20 cellular contexts compared by ENCODE assay signal in the genomic region with DNA sequence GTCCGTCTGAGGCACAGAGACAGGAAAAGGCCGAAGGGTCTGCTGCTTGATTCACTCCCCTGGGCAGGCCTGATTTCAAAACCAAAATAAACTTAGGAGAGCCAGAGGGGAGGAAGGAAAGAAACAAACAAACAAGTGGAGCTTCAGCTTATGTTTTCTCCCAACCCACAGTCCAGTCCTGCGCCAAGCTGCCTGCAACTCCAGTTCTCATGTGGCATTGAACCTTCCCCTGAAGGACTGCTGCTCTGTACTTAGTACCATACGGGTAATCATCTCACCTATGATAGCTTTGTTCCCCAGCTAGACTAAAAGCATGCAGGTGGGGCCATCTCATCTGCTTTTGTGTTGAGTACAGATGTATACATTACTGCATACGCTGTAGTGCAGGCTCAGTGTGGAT.
A peak's percentile ranks its signal among the peaks of the same experiment; 100 is the strongest.
DNase-seq lines count a peak whose midpoint lies in the region; ATAC-seq and TF ChIP-seq lines count a peak whose summit lies in the region.
"Had no signal": no experiment of that assay in that cellular context is flagged by ENCODE, and none has a peak within 500 bp of the region (broad histone marks: within the 10 kb centered on the region; RNA-seq: fewer than 3 reads in every experiment).

No MANE protein-coding gene starts in this region.

- no peak for DNase-seq in coronary artery (ENCODE audit: low spot score)
- no peak for DNase-seq in gastrocnemius medialis
- DNase-seq in tibial artery: no peak
- DNase-seq in NCI-H345 (lab: John Stamatoyannopoulos, UW): no peak
- no peak for DNase-seq in KBM-7
- DNase-seq: CD4-positive, CD25-positive, alpha-beta regulatory T cell; DMS79; H7; NCI-H1105; NCI-H146; NCI-H2029; NCI-H2171; NCI-H446; NCI-H526 treated with DMSO at 0.1 percent for 48 hours; OCI-M1; SHP77 had no signal

- in situ Hi-C loops in gastrocnemius medialis (cut with MboI; ENCODE audit: low sequenced_read_pairs in 4 of 4) (loop anchor here in 2 of 4 donors (25.0 kb wide), 1 partner anchor 429 kb away; no protein-coding TSS in a partner anchor), KBM-7 (cut with MboI; ENCODE audit: low pct_unique_long_range_greater_than_20kb, low sequenced_read_pairs) (no loop called here)

- peak overlapping the region; percentile 58 to 80 for H3K27ac ChIP-seq in coronary artery
- H3K27ac ChIP-seq in mesodermal cell (ENCODE audit: low read depth, low read length, severe bottlenecking): peak overlapping the region; percentile 25
- H3K27ac ChIP-seq in gastrocnemius medialis: peak overlapping the region; percentile 66 to 91 (median 86)
- peak overlapping the region; percentile 67 to 73 for H3K27ac ChIP-seq in tibial artery
- H3K27ac ChIP-seq: KMS-11, SK-N-MC had no signal

- no peak overlapping the region for H3K4me3 ChIP-seq in coronary artery
- no peak overlapping the region for H3K4me3 ChIP-seq in mesodermal cell (ENCODE audit: extremely low read depth, insufficient read depth, low read length, poor library complexity, severe bottlenecking)
- H3K4me3 ChIP-seq in gastrocnemius medialis: no peak overlapping the region
- no peak overlapping the region for H3K4me3 ChIP-seq in tibial artery
- H3K4me3 ChIP-seq: SK-N-MC had no signal

- H3K27me3 ChIP-seq in gastrocnemius medialis (no peaks in the 10 kb centered on the region), tibial artery (no peaks in the 10 kb centered on the region)

- WGBS in mesodermal cell (ENCODE audit: insufficient coverage in 2 of 2), 2 experiments: 89 to 91% methylated on average over 3 to 4 of the region's 5 CpGs

- TF ChIP-seq CTCF in coronary artery (IDR thresholded peaks at IDR 0.05): no peak
- TF ChIP-seq CTCF in gastrocnemius medialis (IDR thresholded peaks at IDR 0.05 in 4 of 5, conservative IDR thresholded peaks at IDR 0.05 in 1 of 5): no peak
- no peak for TF ChIP-seq CTCF in tibial artery (IDR thresholded peaks at IDR 0.05)

- no peaks in the 10 kb centered on the region for H3K9me3 ChIP-seq in mesodermal cell (ENCODE audit: control insufficient read depth, low read length)
- no peaks in the 10 kb centered on the region for H3K9me3 ChIP-seq in gastrocnemius medialis
- no peaks in the 10 kb centered on the region for H3K9me3 ChIP-seq in tibial artery

- H3K36me3 ChIP-seq in mesodermal cell (ENCODE audit: control insufficient read depth, insufficient read depth, low read length): no peaks in the 10 kb centered on the region
- no peaks in the 10 kb centered on the region for H3K36me3 ChIP-seq in gastrocnemius medialis
- H3K36me3 ChIP-seq in tibial artery: no peaks in the 10 kb centered on the region

- no peak for ATAC-seq in gastrocnemius medialis
- no peak for ATAC-seq in HG02884 (IDR thresholded peaks at IDR 0.05; ENCODE audit: unreplicated experiment)

- intact Hi-C loops in gastrocnemius medialis (cut with DNase I; ENCODE audit: low total_unique reads): loop anchor here (5.0 kb wide), 2 partner anchors 61 to 384 kb away; no protein-coding TSS in a partner anchor
- intact Hi-C loops in tibial artery (cut with DNase I; ENCODE audit: low total_unique reads): no loop called here

- TF ChIP-seq POLR2A in gastrocnemius medialis (IDR thresholded peaks at IDR 0.05): no peak

- H3K4me1 ChIP-seq in mesodermal cell (ENCODE audit: control insufficient read depth, insufficient read depth, low read length, poor library complexity, severe bottlenecking) (peaks cover 11% of the 10 kb centered on the region), gastrocnemius medialis (peaks cover 41 to 83% of the 10 kb centered on the region in 2 donors), tibial artery (peaks cover 0 to 76% (median 34%) of the 10 kb centered on the region in 4 donors)

Comparison
In these comparisons a context has a peak if more than half of its experiments do, and no peak if none do; other contexts are left out.
1. H3K27ac ChIP-seq: peak in every context shown above with its lines; median percentile 86 in gastrocnemius medialis; 70 in tibial artery; 69 in coronary artery; 25 in mesodermal cell.